Comparison of ENCODE assay signal across 1 cellular context in the genomic region with DNA sequence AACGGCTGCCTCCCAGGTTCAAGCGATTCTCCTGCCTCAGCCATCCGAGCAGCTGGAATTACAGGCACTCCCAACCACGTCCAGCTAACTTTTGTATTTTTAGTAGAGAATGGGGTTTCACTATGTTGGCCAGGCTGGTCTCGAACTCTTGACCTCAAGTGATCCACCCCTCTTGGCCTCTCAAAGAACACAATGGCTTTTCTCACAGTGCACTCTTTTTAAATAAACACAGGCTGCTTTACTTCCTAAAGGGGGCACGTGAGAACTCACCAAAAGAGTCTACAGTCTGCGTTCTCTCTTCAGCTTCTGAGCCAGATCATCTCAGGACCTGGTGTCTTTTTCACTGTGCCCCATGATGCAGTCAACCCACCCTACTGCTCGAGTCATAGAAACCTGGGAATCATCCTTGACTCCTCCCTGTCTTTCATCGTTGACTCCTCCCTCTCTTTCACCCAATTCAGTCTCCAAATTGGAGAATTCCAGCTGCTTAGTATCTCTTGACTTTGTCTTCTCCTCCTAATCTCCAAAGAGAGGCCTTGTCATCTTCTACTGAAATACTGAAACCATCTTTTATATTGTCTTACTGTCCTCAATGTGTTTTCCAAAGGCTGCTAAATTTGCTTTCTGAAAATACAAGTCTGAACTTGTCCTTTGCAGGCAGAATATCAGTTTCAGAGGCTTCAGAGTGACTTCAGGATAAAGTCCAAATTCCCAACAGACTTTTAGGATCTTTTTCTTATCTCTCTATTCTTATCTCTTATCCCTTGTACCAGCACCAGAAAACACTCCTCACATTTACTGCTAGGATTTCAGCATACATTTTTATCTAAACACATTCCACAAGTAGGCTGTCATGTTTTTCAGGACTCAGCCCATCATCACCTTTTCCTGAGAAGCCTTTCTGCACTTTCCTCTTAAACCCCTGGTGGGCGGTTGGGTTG.
TF ChIP-seq lines count a peak whose summit lies in the region.

No MANE protein-coding gene starts in this region.

TF ChIP-seq in HepG2, 621 proteins besides CTCF, POLR2A, EP300 and RAD21 (continued from another document and continues in another):
- TF ChIP-seq XRCC5 (optimal IDR thresholded peaks at IDR 0.05; ENCODE audit: low read length) (peak; percentile 16), PHF21A (CRISPR knock-in tag; IDR thresholded peaks at IDR 0.05) (0 out of 2 replicates have a peak, but pooled peaks have one; percentile 34), NR2C2 (CRISPR knock-in tag; IDR thresholded peaks at IDR 0.05; ENCODE audit: borderline replicate concordance) (no peak), ZHX1 (CRISPR knock-in tag; IDR thresholded peaks at IDR 0.05; ENCODE audit: low read depth) (no peak), KIAA2018 (CRISPR knock-in tag; IDR thresholded peaks at IDR 0.05; ENCODE audit: borderline replicate concordance) (no peak), MNT (IDR thresholded peaks at IDR 0.05) (no peak), ZNF761 (CRISPR knock-in tag; conservative IDR thresholded peaks at IDR 0.05) (no peak; the same call in 1 of the 2 replicates), KDM3A (CRISPR knock-in tag; IDR thresholded peaks at IDR 0.05; ENCODE audit: low read depth) (no peak), SP1 (IDR thresholded peaks at IDR 0.05) (no peak), SP1 (CRISPR knock-in tag; IDR thresholded peaks at IDR 0.05) (no peak; the same call in 1 of the 2 replicates), FOXM1 (CRISPR knock-in tag; IDR thresholded peaks at IDR 0.05) (no peak), FOXP4 (CRISPR knock-in tag; IDR thresholded peaks at IDR 0.05) (peak; percentile 16; the same call in 1 of the 2 replicates), ZNF788 (CRISPR knock-in tag; IDR thresholded peaks at IDR 0.05; ENCODE audit: borderline replicate concordance) (0 out of 2 replicates have a peak, but pooled peaks have one; percentile 38), CBX5 (CRISPR knock-in tag; IDR thresholded peaks at IDR 0.05; ENCODE audit: borderline replicate concordance) (no peak), FUBP1 (CRISPR knock-in tag; IDR thresholded peaks at IDR 0.05; ENCODE audit: borderline replicate concordance) (no peak), SP140L (CRISPR knock-in tag; IDR thresholded peaks at IDR 0.05; ENCODE audit: borderline replicate concordance) (no peak), KLF6 (CRISPR knock-in tag; IDR thresholded peaks at IDR 0.05) (0 out of 2 replicates have a peak, but pooled peaks have one; percentile 0), ZNF230 (CRISPR knock-in tag; IDR thresholded peaks at IDR 0.05) (no peak), AGO2 (optimal IDR thresholded peaks at IDR 0.05; ENCODE audit: low read depth, low read length) (no peak), ZNF556 (CRISPR knock-in tag; IDR thresholded peaks at IDR 0.05; ENCODE audit: borderline replicate concordance) (no peak), KLF11 (CRISPR knock-in tag; IDR thresholded peaks at IDR 0.05) (no peak), ZNF775 (CRISPR knock-in tag; IDR thresholded peaks at IDR 0.05; ENCODE audit: borderline replicate concordance) (no peak), SRF (IDR thresholded peaks at IDR 0.05; ENCODE audit: low read depth, low read length) (no peak), LCORL (IDR thresholded peaks at IDR 0.05) (no peak), LCORL (CRISPR knock-in tag; IDR thresholded peaks at IDR 0.05) (no peak; the same call in 1 of the 2 replicates), POGZ (CRISPR knock-in tag; IDR thresholded peaks at IDR 0.05) (no peak; the same call in none of the 2 replicates), KDM5B (CRISPR knock-in tag; IDR thresholded peaks at IDR 0.05; ENCODE audit: borderline replicate concordance) (no peak), ETV6 (CRISPR knock-in tag; conservative IDR thresholded peaks at IDR 0.05) (no peak), KAT2B (IDR thresholded peaks at IDR 0.05; ENCODE audit: borderline replicate concordance, low read depth, low read length) (no peak), ZFY (CRISPR knock-in tag; IDR thresholded peaks at IDR 0.05) (no peak), ZNF572 (CRISPR knock-in tag; IDR thresholded peaks at IDR 0.05) (no peak)
- TF ChIP-seq, protein P1, sequence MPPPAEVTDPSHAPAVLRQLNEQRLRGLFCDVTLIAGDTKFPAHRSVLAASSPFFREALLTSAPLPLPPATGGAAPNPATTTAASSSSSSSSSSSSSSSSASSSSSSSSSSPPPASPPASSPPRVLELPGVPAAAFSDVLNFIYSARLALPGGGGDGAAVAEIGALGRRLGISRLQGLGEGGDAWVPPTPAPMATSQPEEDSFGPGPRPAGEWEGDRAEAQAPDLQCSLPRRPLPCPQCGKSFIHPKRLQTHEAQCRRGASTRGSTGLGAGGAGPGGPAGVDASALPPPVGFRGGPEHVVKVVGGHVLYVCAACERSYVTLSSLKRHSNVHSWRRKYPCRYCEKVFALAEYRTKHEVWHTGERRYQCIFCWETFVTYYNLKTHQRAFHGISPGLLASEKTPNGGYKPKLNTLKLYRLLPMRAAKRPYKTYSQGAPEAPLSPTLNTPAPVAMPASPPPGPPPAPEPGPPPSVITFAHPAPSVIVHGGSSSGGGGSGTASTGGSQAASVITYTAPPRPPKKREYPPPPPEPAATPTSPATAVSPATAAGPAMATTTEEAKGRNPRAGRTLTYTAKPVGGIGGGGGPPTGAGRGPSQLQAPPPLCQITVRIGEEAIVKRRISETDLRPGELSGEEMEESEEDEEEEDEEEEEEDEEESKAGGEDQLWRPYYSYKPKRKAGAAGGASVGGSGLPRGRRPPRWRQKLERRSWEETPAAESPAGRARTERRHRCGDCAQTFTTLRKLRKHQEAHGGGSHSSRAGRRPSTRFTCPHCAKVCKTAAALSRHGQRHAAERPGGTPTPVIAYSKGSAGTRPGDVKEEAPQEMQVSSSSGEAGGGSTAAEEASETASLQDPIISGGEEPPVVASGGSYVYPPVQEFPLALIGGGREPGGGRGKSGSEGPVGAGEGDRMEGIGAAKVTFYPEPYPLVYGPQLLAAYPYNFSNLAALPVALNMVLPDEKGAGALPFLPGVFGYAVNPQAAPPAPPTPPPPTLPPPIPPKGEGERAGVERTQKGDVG (CRISPR knock-in tag; IDR thresholded peaks at IDR 0.05; ENCODE audit: borderline replicate concordance) = no peak
- TF ChIP-seq, protein P2, sequence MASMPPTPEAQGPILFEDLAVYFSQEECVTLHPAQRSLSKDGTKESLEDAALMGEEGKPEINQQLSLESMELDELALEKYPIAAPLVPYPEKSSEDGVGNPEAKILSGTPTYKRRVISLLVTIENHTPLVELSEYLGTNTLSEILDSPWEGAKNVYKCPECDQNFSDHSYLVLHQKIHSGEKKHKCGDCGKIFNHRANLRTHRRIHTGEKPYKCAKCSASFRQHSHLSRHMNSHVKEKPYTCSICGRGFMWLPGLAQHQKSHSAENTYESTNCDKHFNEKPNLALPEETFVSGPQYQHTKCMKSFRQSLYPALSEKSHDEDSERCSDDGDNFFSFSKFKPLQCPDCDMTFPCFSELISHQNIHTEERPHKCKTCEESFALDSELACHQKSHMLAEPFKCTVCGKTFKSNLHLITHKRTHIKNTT (CRISPR knock-in tag; IDR thresholded peaks at IDR 0.05) = no peak
